In the genomic region with DNA sequence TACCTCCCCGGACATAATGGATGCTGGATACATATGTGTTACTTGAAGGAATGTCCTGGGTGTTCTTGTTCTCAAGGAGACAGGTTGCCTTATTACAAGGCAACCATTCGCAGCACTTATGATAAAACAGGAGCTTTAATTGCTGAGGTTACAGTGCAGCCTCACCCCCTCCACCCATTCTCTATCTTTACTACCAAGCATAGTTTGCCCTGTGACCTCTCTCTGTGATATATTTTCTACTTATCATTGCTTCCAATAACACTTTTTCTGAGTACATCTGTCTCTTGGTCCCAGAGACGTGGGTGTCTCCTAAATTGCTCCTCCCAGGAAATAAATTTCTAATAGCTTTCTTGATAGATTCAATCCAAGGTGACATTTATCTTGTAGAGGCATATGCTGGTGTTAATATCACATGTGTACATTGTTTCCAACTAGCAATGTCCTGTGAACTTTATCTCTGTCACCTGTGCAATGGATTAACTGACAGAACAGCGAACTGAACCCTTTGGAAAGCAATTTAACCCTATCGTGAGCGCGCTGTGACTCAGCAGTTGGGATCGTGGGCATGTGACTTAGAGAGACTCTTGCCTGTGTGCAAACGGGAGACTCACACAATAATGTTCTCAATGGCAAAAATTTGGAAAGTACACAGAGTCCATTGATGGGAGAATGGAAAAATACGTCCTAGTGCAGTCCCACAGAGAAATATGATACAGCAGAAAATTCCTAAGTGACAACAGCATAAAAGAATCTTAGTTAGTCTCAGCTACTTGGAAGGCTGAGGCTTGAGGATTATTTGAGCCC, we compare ENCODE assay signal across 10 cellular contexts. TPM values are rescaled to one million over a fixed set of nuclear protein-coding genes. Genes with fewer than 3 reads are reported as not detected.
DNase-seq lines count a peak whose midpoint lies in the region; ATAC-seq, FAIRE-seq and TF ChIP-seq lines count a peak whose summit lies in the region.
"Had no signal": no experiment of that assay in that cellular context is flagged by ENCODE, and none has a peak within 500 bp of the region (broad histone marks: within the 10 kb centered on the region; RNA-seq: fewer than 3 reads in every experiment).

No MANE protein-coding gene starts in this region.

- H3K36me3 ChIP-seq in mammary epithelial cell (ENCODE audit: insufficient read depth, low read length) = no peaks in the 10 kb centered on the region
- H3K36me3 ChIP-seq in HepG2 (replicated peaks in 1 of 2; ENCODE audit: control insufficient read depth in 1 of 2, insufficient read depth in 2 of 2, low read length in 2 of 2) = no peaks in the 10 kb centered on the region
- no peaks in the 10 kb centered on the region for H3K36me3 ChIP-seq in uterus
- H3K36me3 ChIP-seq in MM.1S (replicated peaks; ENCODE audit: insufficient read depth, low read length) = no peaks in the 10 kb centered on the region

- peak in 1 of 2 experiments; percentile 78; a peak in 2 of 4 replicates for TF ChIP-seq EP300 in HepG2 (IDR thresholded peaks at IDR 0.05; ENCODE audit: low read depth in 2 of 2, low read length in 2 of 2)
- no peak for TF ChIP-seq EP300 in HepG2 (CRISPR knock-in tag; IDR thresholded peaks at IDR 0.05; ENCODE audit: borderline replicate concordance)

- WGBS in mammary epithelial cell (ENCODE audit: low coverage, missing lambda C conversion rate) = 44% methylated on average over 10 of the region's 10 CpGs
- 6% methylated on average over 10 of the region's 10 CpGs for WGBS in HepG2 (ENCODE audit: low lambda C conversion rate)

- H3K9me3 ChIP-seq in AG04450 (ENCODE audit: control insufficient read depth, insufficient read depth, low read length) (no peaks in the 10 kb centered on the region), mammary epithelial cell (replicated peaks; ENCODE audit: insufficient read depth, low read length) (no peaks in the 10 kb centered on the region), HepG2 (ENCODE audit: low read length) (no peaks in the 10 kb centered on the region), uterus (no peaks in the 10 kb centered on the region), MM.1S (replicated peaks; ENCODE audit: insufficient read depth, low read length) (no peaks in the 10 kb centered on the region)

- dilution Hi-C loops in mammary epithelial cell (cut with HindIII; ENCODE audit: low sequenced_read_pairs) = loop anchor here (5.0 kb wide), 1 partner anchor 69 kb away; no protein-coding TSS in a partner anchor

- no peak for TF ChIP-seq POLR2A in HepG2 (IDR thresholded peaks at IDR 0.05; ENCODE audit: insufficient read depth in 1 of 2, low read depth in 2 of 2, low read length in 2 of 2)
- no peak for TF ChIP-seq POLR2A in uterus (IDR thresholded peaks at IDR 0.05)

- H3K9ac ChIP-seq in mammary epithelial cell (ENCODE audit: insufficient read depth, low read length) (no peak overlapping the region), HepG2 (ENCODE audit: insufficient read depth, low read depth, low read length) (peak overlapping the region; percentile 51), MM.1S (ENCODE audit: low read length) (no peak overlapping the region)

- peak overlapping the region; percentile 82 for H3K27ac ChIP-seq in AG04450 (ENCODE audit: low read depth, low read length)
- H3K27ac ChIP-seq in mammary epithelial cell (ENCODE audit: insufficient read depth, low read depth, low read length) = peak overlapping the region; percentile 87
- H3K27ac ChIP-seq in HepG2 (ENCODE audit: extremely low read length, insufficient read depth, low read length) = peak overlapping the region; percentile 72
- no peak overlapping the region for H3K27ac ChIP-seq in uterus
- no peak overlapping the region for H3K27ac ChIP-seq in MM.1S (ENCODE audit: low read length)

- CTCF ChIA-PET in AG04450 (lab: Charles Lee) = interaction anchor here (3.2 kb wide), 1 partner anchor 9 kb away, joined by 29 read pairs; no protein-coding TSS in a partner anchor
- CTCF ChIA-PET in mammary epithelial cell (lab: Charles Lee; ENCODE audit: low non-redundant PET) = interaction anchor here (0.8 kb wide), 1 partner anchor 9 kb away, joined by 3 read pairs; no protein-coding TSS in a partner anchor
- CTCF ChIA-PET in HepG2 (lab: Yijun Ruan, JAX; ENCODE audit: low intra/inter-chr PET ratio, low total read pairs) = no interaction called here

- DNase-seq in AG04450 (ENCODE audit: low read depth, low spot score) = peak; percentile 38
- peak in 74 of 76 experiments; percentile 47 to 99 (median 82) for DNase-seq in HUDEP-2 (lab: John Stamatoyannopoulos, UW; ENCODE audit: unreplicated experiment in 76 of 76)
- peak; percentile 89 for DNase-seq in mammary epithelial cell
- DNase-seq in HepG2 (ENCODE audit: low spot score) = peak; percentile 93
- no peak for DNase-seq in uterus
- DNase-seq in posterior cingulate gyrus = no peak
- no peak for DNase-seq in MM.1S
- DNase-seq: NCI-H1694 treated with DMSO at 0.1 percent for 48 hours had no signal

- H3K27me3 ChIP-seq in AG04450 (ENCODE audit: control insufficient read depth, insufficient read depth, low read length) = no peaks in the 10 kb centered on the region
- no peaks in the 10 kb centered on the region for H3K27me3 ChIP-seq in mammary epithelial cell (ENCODE audit: insufficient read depth, low read length)
- no peaks in the 10 kb centered on the region for H3K27me3 ChIP-seq in HepG2 (ENCODE audit: control insufficient read depth in 1 of 2, insufficient read depth in 2 of 2, low read length in 2 of 2)
- no peaks in the 10 kb centered on the region for H3K27me3 ChIP-seq in uterus
- peaks cover 32% of the 10 kb centered on the region for H3K27me3 ChIP-seq in MM.1S (replicated peaks; ENCODE audit: insufficient read depth, low read length)

- H3K4me3 ChIP-seq in AG04450 (ENCODE audit: low read depth, low read length) = no peak overlapping the region
- no peak overlapping the region for H3K4me3 ChIP-seq in mammary epithelial cell (replicated peaks in 1 of 3; ENCODE audit: insufficient read depth in 1 of 3, low read depth in 2 of 3, low read length in 3 of 3)
- H3K4me3 ChIP-seq in HepG2 (replicated peaks in 1 of 3; ENCODE audit: insufficient read depth in 1 of 3, low read depth in 2 of 3, low read length in 3 of 3) = peak overlapping the region in 2 of 3 experiments; percentile 27 to 29; a peak in 2 of 6 replicates
- H3K4me3 ChIP-seq in uterus = no peak overlapping the region
- no peak overlapping the region for H3K4me3 ChIP-seq in MM.1S (ENCODE audit: low read length)

- no peak; the same call in 1 of the 2 replicates for TF ChIP-seq RAD21 in HepG2 (CRISPR knock-in tag; IDR thresholded peaks at IDR 0.05)

- H2AFZ ChIP-seq in mammary epithelial cell (ENCODE audit: low read depth, low read length) = peak overlapping the region; percentile 47
- H2AFZ ChIP-seq in HepG2 (ENCODE audit: low read length) = no peak overlapping the region
- no peak overlapping the region for H2AFZ ChIP-seq in MM.1S (ENCODE audit: low read length)

- intact Hi-C loops in mammary epithelial cell (cut with micrococcal nuclease) (no loop called here), HepG2 (cut with micrococcal nuclease; ENCODE audit: unreplicated experiment) (loop anchor here (2.0 to 10.0 kb wide), 2 partner anchors 14 to 126 kb away; a partner anchor contains a TSS), uterus (cut with DNase I; ENCODE audit: low total_unique reads) (no loop called here), posterior cingulate gyrus (cut with DNase I) (no loop called here)

- no peaks in the 10 kb centered on the region for H3K9me2 ChIP-seq in MM.1S (replicated peaks; ENCODE audit: insufficient read depth, low read length)

- peak overlapping the region; percentile 35 for H3K4me2 ChIP-seq in mammary epithelial cell (ENCODE audit: insufficient read depth, low read depth, low read length)
- peak overlapping the region; percentile 65 for H3K4me2 ChIP-seq in HepG2 (ENCODE audit: low read depth, low read length)
- H3K4me2 ChIP-seq in MM.1S (ENCODE audit: low read depth, low read length) = no peak overlapping the region

- FAIRE-seq in HepG2 (lab: Jason Lieb, UNC) = peak; percentile 85

- H3K4me1 ChIP-seq in mammary epithelial cell (ENCODE audit: insufficient read depth, low read length) = peaks cover 15% of the 10 kb centered on the region
- peaks cover 41% of the 10 kb centered on the region for H3K4me1 ChIP-seq in HepG2 (ENCODE audit: insufficient read depth, low read length)
- H3K4me1 ChIP-seq in uterus = no peaks in the 10 kb centered on the region
- H3K4me1 ChIP-seq in MM.1S (ENCODE audit: low read length) = no peaks in the 10 kb centered on the region

- TF ChIP-seq CTCF in AG04450 (IDR thresholded peaks at IDR 0.05; ENCODE audit: low read depth, low read length) = no peak
- TF ChIP-seq CTCF in mammary epithelial cell (conservative IDR thresholded peaks at IDR 0.05 in 1 of 2, IDR thresholded peaks at IDR 0.05 in 1 of 2; ENCODE audit: extremely low read depth in 1 of 2, insufficient read depth in 1 of 2, low read depth in 1 of 2, low read length in 2 of 2) = no peak
- no peak for TF ChIP-seq CTCF in HepG2 (CRISPR knock-in tag; IDR thresholded peaks at IDR 0.05)
- no peak for TF ChIP-seq CTCF in uterus (IDR thresholded peaks at IDR 0.05)
- no peak for TF ChIP-seq CTCF in MM.1S (IDR thresholded peaks at IDR 0.05; ENCODE audit: low read length)

- ATAC-seq in HepG2 (peak; percentile 79), GM19463 (IDR thresholded peaks at IDR 0.05; ENCODE audit: unreplicated experiment) (no peak)

- H3K79me2 ChIP-seq in mammary epithelial cell (ENCODE audit: insufficient read depth, low read length) (no peaks in the 10 kb centered on the region), HepG2 (ENCODE audit: insufficient read depth, low read length) (no peaks in the 10 kb centered on the region), MM.1S (ENCODE audit: low read length) (no peaks in the 10 kb centered on the region)

- H4K20me1 ChIP-seq in mammary epithelial cell (ENCODE audit: insufficient read depth, low read length) (no peaks in the 10 kb centered on the region), HepG2 (ENCODE audit: insufficient read depth, low read length) (no peaks in the 10 kb centered on the region), MM.1S (ENCODE audit: insufficient read depth, low read length) (no peaks in the 10 kb centered on the region)

- BruUV-seq in mammary epithelial cell (replicated peaks; lab: Mats Ljungman, UMichigan) = no TSS peak
- BruUV-seq in HepG2 (replicated peaks; lab: Mats Ljungman, UMichigan) = no TSS peak

- POLR2A ChIA-PET in AG04450 (lab: Yijun Ruan, JAX) (interaction anchor here (1.0 kb wide), 1 partner anchor 99 kb away, joined by 3 read pairs; a partner anchor contains a TSS), HepG2 (lab: Yijun Ruan, JAX) (interaction anchor here (0.7 to 1.5 kb wide), 2 partner anchors 9 to 11 kb away, joined by 3 read pairs; no protein-coding TSS in a partner anchor)

- in situ Hi-C loops in mammary epithelial cell (cut with MboI; ENCODE audit: low sequenced_read_pairs in 2 of 2) (no loop called here), HepG2 (cut with HindIII; ENCODE audit: extremely low pct_ligation_motif_present, low pct_unique_long_range_greater_than_20kb) (no loop called here)

- H3F3A ChIP-seq in MM.1S (ENCODE audit: insufficient read depth, low read length) = no peaks in the 10 kb centered on the region

RNA-seq across cellular contexts. Expression of a gene that starts 6.9 kb away (rescaled TPM):
- 65.1 and 104 TPM in 2 replicates for polyA plus RNA-seq in AG04450 (2011; rRNA removed)
- polyA minus RNA-seq in AG04450 (2011; rRNA and poly(A)+ RNA removed) = 75.9 and 88.2 TPM in 2 replicates
- 100 to 1,000 TPM; 109 to 163 TPM for total RNA-seq in mammary epithelial cell
- polyA plus RNA-seq in mammary epithelial cell = 112 TPM
- polyA minus RNA-seq in mammary epithelial cell = 91.5 TPM
- total RNA-seq in HepG2 (2016; rRNA removed; fragmentation: Illumina TruSeq; extraction: Trizol) = 72.2 and 80.9 TPM in 2 replicates
- total RNA-seq in HepG2 (2016; cell fraction: cytosol; rRNA removed; fragmentation: Illumina TruSeq; extraction: Trizol; ENCODE audit: low read depth) = 141 and 153 TPM in 2 replicates
- 63.3 and 84.3 TPM in 2 replicates for total RNA-seq in HepG2 (2016; cell fraction: insoluble cytoplasmic fraction; rRNA removed; fragmentation: Illumina TruSeq; extraction: Trizol)
- 168 and 190 TPM in 2 replicates for total RNA-seq in HepG2 (2016; cell fraction: membrane; rRNA removed; fragmentation: Illumina TruSeq; extraction: Trizol)
- total RNA-seq in HepG2 (2016; cell fraction: nucleus; rRNA removed; fragmentation: Illumina TruSeq; extraction: Trizol) = 40.1 and 53.8 TPM in 2 replicates
- 70.3 and 88.1 TPM in 2 replicates for polyA plus RNA-seq in HepG2 (2011; rRNA removed)
- 63.3 and 103 TPM in 2 replicates for polyA plus RNA-seq in HepG2 (2011; cell fraction: cytosol; rRNA removed)
- polyA plus RNA-seq in HepG2 (2011; cell fraction: nucleus; rRNA removed) = 96.2 and 101 TPM in 2 replicates
- polyA plus RNA-seq in HepG2 (2012) = 73.5 and 112 TPM in 2 replicates
- 205 and 223 TPM in 2 replicates for polyA plus RNA-seq in HepG2 (2016; cell fraction: cytosol; fragmentation: Illumina TruSeq; extraction: Trizol; ENCODE audit: low read depth)
- 99.4 and 124 TPM in 2 replicates for polyA plus RNA-seq in HepG2 (2016; cell fraction: insoluble cytoplasmic fraction; fragmentation: Illumina TruSeq; extraction: Trizol; ENCODE audit: low read depth)
- 271 and 285 TPM in 2 replicates for polyA plus RNA-seq in HepG2 (2016; cell fraction: membrane; fragmentation: Illumina TruSeq; extraction: Trizol; ENCODE audit: low read depth)
- polyA plus RNA-seq in HepG2 (2016; cell fraction: nucleus; fragmentation: Illumina TruSeq; extraction: Trizol; ENCODE audit: insufficient read depth, low read depth) = 113 and 116 TPM in 2 replicates
- polyA minus RNA-seq in HepG2 (2011; rRNA and poly(A)+ RNA removed; ENCODE audit: low replicate concordance) = 82.8 and 120 TPM in 2 replicates
- polyA minus RNA-seq in HepG2 (2011; cell fraction: cytosol; rRNA and poly(A)+ RNA removed) = 55.4 and 61.2 TPM in 2 replicates
- 25.8 and 27.8 TPM in 2 replicates for polyA minus RNA-seq in HepG2 (2011; cell fraction: nucleus; rRNA and poly(A)+ RNA removed)
- total RNA-seq in uterus = 100 to 1,000 TPM in 1 of 4 donors, 10 to 100 TPM in 2, 1 to 10 TPM in 1; 7.4 to 105 (median 82.4) TPM

RNA-seq across cellular contexts. Expression of a gene that starts 22.6 kb away (rescaled TPM):
- not detected in 2 replicates for polyA plus RNA-seq in AG04450 (2011; rRNA removed)
- not detected in 2 replicates for polyA minus RNA-seq in AG04450 (2011; rRNA and poly(A)+ RNA removed)
- total RNA-seq in mammary epithelial cell = not detected
- not detected for polyA plus RNA-seq in mammary epithelial cell
- not detected for polyA minus RNA-seq in mammary epithelial cell
- total RNA-seq in HepG2 (2016; rRNA removed; fragmentation: Illumina TruSeq; extraction: Trizol) = 3.8 and 4.5 TPM in 2 replicates
- 0.61 and 1.3 TPM in 2 replicates for total RNA-seq in HepG2 (2016; cell fraction: cytosol; rRNA removed; fragmentation: Illumina TruSeq; extraction: Trizol; ENCODE audit: low read depth)
- total RNA-seq in HepG2 (2016; cell fraction: insoluble cytoplasmic fraction; rRNA removed; fragmentation: Illumina TruSeq; extraction: Trizol) = 2.7 and 4.7 TPM in 2 replicates
- total RNA-seq in HepG2 (2016; cell fraction: membrane; rRNA removed; fragmentation: Illumina TruSeq; extraction: Trizol) = 1.9 and 2.1 TPM in 2 replicates
- total RNA-seq in HepG2 (2016; cell fraction: nucleus; rRNA removed; fragmentation: Illumina TruSeq; extraction: Trizol) = 5.9 and 7.0 TPM in 2 replicates
- polyA plus RNA-seq in HepG2 (2011; rRNA removed) = 3.8 and 7.0 TPM in 2 replicates
- polyA plus RNA-seq in HepG2 (2011; cell fraction: cytosol; rRNA removed) = 3.1 and 5.0 TPM in 2 replicates
- polyA plus RNA-seq in HepG2 (2011; cell fraction: nucleus; rRNA removed) = 7.4 and 9.2 TPM in 2 replicates
- polyA plus RNA-seq in HepG2 (2012) = 13.4 and 16.9 TPM in 2 replicates
- polyA plus RNA-seq in HepG2 (2016; cell fraction: cytosol; fragmentation: Illumina TruSeq; extraction: Trizol; ENCODE audit: low read depth) = 2.1 and 2.2 TPM in 2 replicates
- 11.1 and 13.5 TPM in 2 replicates for polyA plus RNA-seq in HepG2 (2016; cell fraction: insoluble cytoplasmic fraction; fragmentation: Illumina TruSeq; extraction: Trizol; ENCODE audit: low read depth)
- 4.0 and 5.2 TPM in 2 replicates for polyA plus RNA-seq in HepG2 (2016; cell fraction: membrane; fragmentation: Illumina TruSeq; extraction: Trizol; ENCODE audit: low read depth)
- 28.4 and 29.8 TPM in 2 replicates for polyA plus RNA-seq in HepG2 (2016; cell fraction: nucleus; fragmentation: Illumina TruSeq; extraction: Trizol; ENCODE audit: insufficient read depth, low read depth)
- polyA minus RNA-seq in HepG2 (2011; rRNA and poly(A)+ RNA removed; ENCODE audit: low replicate concordance) = 0.09 and 2.9 TPM in 2 replicates
- polyA minus RNA-seq in HepG2 (2011; cell fraction: cytosol; rRNA and poly(A)+ RNA removed) = 1.7 and 3.2 TPM in 2 replicates
- polyA minus RNA-seq in HepG2 (2011; cell fraction: nucleus; rRNA and poly(A)+ RNA removed) = 2.1 and 2.6 TPM in 2 replicates
- not detected for total RNA-seq in uterus
- total RNA-seq: subcutaneous adipose tissue had no signal

RNA-seq across cellular contexts. Expression of a gene that starts 51.5 kb away (rescaled TPM):
- polyA plus RNA-seq in AG04450 (2011; rRNA removed) (12.6 and 16.0 TPM in 2 replicates), mammary epithelial cell (17.9 TPM), HepG2 (2011; rRNA removed) (18.4 and 20.7 TPM in 2 replicates)
- 7.6 and 10.8 TPM in 2 replicates for polyA minus RNA-seq in AG04450 (2011; rRNA and poly(A)+ RNA removed)
- total RNA-seq in mammary epithelial cell (10 to 100 TPM in 1 of 2 donors, 1 to 10 TPM in 1; 8.7 to 28.8 TPM), HepG2 (2016; rRNA removed; fragmentation: Illumina TruSeq; extraction: Trizol) (8.6 and 11.0 TPM in 2 replicates), uterus (10 to 100 TPM in 3 of 4 donors, 1 to 10 TPM in 1; 1.3 to 23.2 (median 15.1) TPM)
- 5.0 TPM for polyA minus RNA-seq in mammary epithelial cell
- 7.2 and 9.1 TPM in 2 replicates for total RNA-seq in HepG2 (2016; cell fraction: cytosol; rRNA removed; fragmentation: Illumina TruSeq; extraction: Trizol; ENCODE audit: low read depth)
- 7.9 and 10.6 TPM in 2 replicates for total RNA-seq in HepG2 (2016; cell fraction: insoluble cytoplasmic fraction; rRNA removed; fragmentation: Illumina TruSeq; extraction: Trizol)
- total RNA-seq in HepG2 (2016; cell fraction: membrane; rRNA removed; fragmentation: Illumina TruSeq; extraction: Trizol) = 7.5 and 8.1 TPM in 2 replicates
- total RNA-seq in HepG2 (2016; cell fraction: nucleus; rRNA removed; fragmentation: Illumina TruSeq; extraction: Trizol) = 7.0 and 8.1 TPM in 2 replicates
- polyA plus RNA-seq in HepG2 (2011; cell fraction: cytosol; rRNA removed) = 12.2 and 19.4 TPM in 2 replicates
- polyA plus RNA-seq in HepG2 (2011; cell fraction: nucleus; rRNA removed) = 69.5 and 82.9 TPM in 2 replicates
- polyA plus RNA-seq in HepG2 (2012) = 7.3 and 9.2 TPM in 2 replicates
- 4.6 and 5.1 TPM in 2 replicates for polyA plus RNA-seq in HepG2 (2016; cell fraction: cytosol; fragmentation: Illumina TruSeq; extraction: Trizol; ENCODE audit: low read depth)
- polyA plus RNA-seq in HepG2 (2016; cell fraction: insoluble cytoplasmic fraction; fragmentation: Illumina TruSeq; extraction: Trizol; ENCODE audit: low read depth) = 9.5 and 10.8 TPM in 2 replicates
- polyA plus RNA-seq in HepG2 (2016; cell fraction: membrane; fragmentation: Illumina TruSeq; extraction: Trizol; ENCODE audit: low read depth) = 6.0 TPM in 2 replicates
- polyA plus RNA-seq in HepG2 (2016; cell fraction: nucleus; fragmentation: Illumina TruSeq; extraction: Trizol; ENCODE audit: insufficient read depth, low read depth) = 31.6 and 35.6 TPM in 2 replicates
- 18.0 and 19.2 TPM in 2 replicates for polyA minus RNA-seq in HepG2 (2011; rRNA and poly(A)+ RNA removed; ENCODE audit: low replicate concordance)
- polyA minus RNA-seq in HepG2 (2011; cell fraction: cytosol; rRNA and poly(A)+ RNA removed) = 6.8 and 7.4 TPM in 2 replicates
- polyA minus RNA-seq in HepG2 (2011; cell fraction: nucleus; rRNA and poly(A)+ RNA removed) = 9.0 TPM in 2 replicates

RNA-seq across cellular contexts. Expression of a gene that starts 51.7 kb away (rescaled TPM):
- polyA plus RNA-seq in AG04450 (2011; rRNA removed) = 0.10 and 0.11 TPM in 2 replicates
- 0.04 and 0.09 TPM in 2 replicates for polyA minus RNA-seq in AG04450 (2011; rRNA and poly(A)+ RNA removed)
- under 1 TPM; 0.67 to 0.73 TPM for total RNA-seq in mammary epithelial cell
- 0.12 TPM for polyA plus RNA-seq in mammary epithelial cell
- not detected for polyA minus RNA-seq in mammary epithelial cell
- total RNA-seq in HepG2 (2016; rRNA removed; fragmentation: Illumina TruSeq; extraction: Trizol) = 0.13 TPM in 1 of 2 replicates, not detected in the other
- not detected in 2 replicates for total RNA-seq in HepG2 (2016; cell fraction: cytosol; rRNA removed; fragmentation: Illumina TruSeq; extraction: Trizol; ENCODE audit: low read depth)
- total RNA-seq in HepG2 (2016; cell fraction: insoluble cytoplasmic fraction; rRNA removed; fragmentation: Illumina TruSeq; extraction: Trizol) = 0.06 and 0.19 TPM in 2 replicates
- not detected in 2 replicates for total RNA-seq in HepG2 (2016; cell fraction: membrane; rRNA removed; fragmentation: Illumina TruSeq; extraction: Trizol)
- total RNA-seq in HepG2 (2016; cell fraction: nucleus; rRNA removed; fragmentation: Illumina TruSeq; extraction: Trizol) = 0.22 TPM in 1 of 2 replicates, not detected in the other
- polyA plus RNA-seq in HepG2 (2011; rRNA removed) = 0.17 and 0.24 TPM in 2 replicates
- polyA plus RNA-seq in HepG2 (2011; cell fraction: cytosol; rRNA removed) = 0.15 and 0.19 TPM in 2 replicates
- 0.97 and 1.2 TPM in 2 replicates for polyA plus RNA-seq in HepG2 (2011; cell fraction: nucleus; rRNA removed)
- 0.13 and 0.28 TPM in 2 replicates for polyA plus RNA-seq in HepG2 (2012)
- polyA plus RNA-seq in HepG2 (2016; cell fraction: cytosol; fragmentation: Illumina TruSeq; extraction: Trizol; ENCODE audit: low read depth) = not detected in 2 replicates
- not detected in 2 replicates for polyA plus RNA-seq in HepG2 (2016; cell fraction: insoluble cytoplasmic fraction; fragmentation: Illumina TruSeq; extraction: Trizol; ENCODE audit: low read depth)
- polyA plus RNA-seq in HepG2 (2016; cell fraction: membrane; fragmentation: Illumina TruSeq; extraction: Trizol; ENCODE audit: low read depth) = not detected in 2 replicates
- 0.36 and 0.63 TPM in 2 replicates for polyA plus RNA-seq in HepG2 (2016; cell fraction: nucleus; fragmentation: Illumina TruSeq; extraction: Trizol; ENCODE audit: insufficient read depth, low read depth)
- polyA minus RNA-seq in HepG2 (2011; rRNA and poly(A)+ RNA removed; ENCODE audit: low replicate concordance) = 0.07 and 0.20 TPM in 2 replicates
- polyA minus RNA-seq in HepG2 (2011; cell fraction: cytosol; rRNA and poly(A)+ RNA removed) = not detected in 2 replicates
- polyA minus RNA-seq in HepG2 (2011; cell fraction: nucleus; rRNA and poly(A)+ RNA removed) = 0.25 TPM in 1 of 2 replicates, not detected in the other
- total RNA-seq in uterus = 1 to 10 TPM in 2 of 4 donors, under 1 TPM in 1, not detected in 1; 0.64 to 1.8 (median 1.2) TPM

Comparison
In these comparisons a context has a peak if more than half of its experiments do, and no peak if none do; other contexts are left out.
1. DNase-seq: peak in AG04450 (single experiment), HUDEP-2 (74 of 76), mammary epithelial cell (single experiment) and HepG2 (single experiment); none in uterus (0 of 2), posterior cingulate gyrus (0 of 10) and MM.1S (single experiment).
2. H3K27ac ChIP-seq: peak in AG04450 (single experiment), mammary epithelial cell (single experiment) and HepG2 (single experiment); none in uterus (0 of 2) and MM.1S (single experiment).
3. H3K4me3 ChIP-seq: peak in HepG2 (2 of 3); none in AG04450 (single experiment), mammary epithelial cell (0 of 3), uterus (0 of 2) and MM.1S (single experiment).